Comparison of ENCODE assay signal across 8 cellular contexts in the genomic region with DNA sequence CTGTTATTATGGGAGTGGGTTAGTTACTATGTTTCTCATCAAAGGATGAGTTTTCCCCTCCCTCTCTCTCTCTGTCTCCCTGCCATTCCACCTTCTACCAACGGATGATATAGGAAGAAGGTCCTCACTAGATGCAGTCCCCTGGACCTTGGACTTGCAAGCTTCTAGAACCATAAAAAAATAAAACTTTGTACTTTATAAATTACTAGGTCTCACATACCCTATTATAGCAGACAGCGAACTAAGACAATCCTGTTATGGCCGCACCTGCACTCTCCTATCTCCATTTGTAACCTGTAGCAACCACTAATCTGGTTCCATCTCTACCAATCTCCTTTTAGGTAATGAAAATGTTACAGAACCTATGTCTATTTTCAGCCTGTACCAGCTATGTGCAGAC.
"Had no signal": no experiment of that assay in that cellular context is flagged by ENCODE, and none has a peak within 500 bp of the region (broad histone marks: within the 10 kb centered on the region; RNA-seq: fewer than 3 reads in every experiment).

No MANE protein-coding gene starts in this region.

- H3K4me3 ChIP-seq: GM23338 had no signal

- H2AFZ ChIP-seq: GM23338 had no signal

- H3K27ac ChIP-seq: HL-60 had no signal

- FAIRE-seq: H1, H54, HepG2 had no signal

- ATAC-seq: GM23338, HepG2 had no signal

- H3K4me2 ChIP-seq: GM23338 had no signal

- DNase-seq: H9, HCEC 1CT, KBM-7 had no signal
